Comparison of ENCODE assay signal across 1 cellular context in genomic region chr19:10768936-10769335, GRCh38.
TF ChIP-seq lines count a peak whose summit lies in the region.

No MANE protein-coding gene starts in this region.

TF ChIP-seq in HepG2, 621 proteins besides CTCF, POLR2A, EP300 and RAD21 (continued from another document):
- TF ChIP-seq HNRNPK (IDR thresholded peaks at IDR 0.05; ENCODE audit: low read depth, low read length, poor library complexity, severe bottlenecking) (no peak), LRRFIP1 (CRISPR knock-in tag; conservative IDR thresholded peaks at IDR 0.05) (no peak), ZNF629 (CRISPR knock-in tag; conservative IDR thresholded peaks at IDR 0.05) (peak; percentile 86)
